In the genomic region with DNA sequence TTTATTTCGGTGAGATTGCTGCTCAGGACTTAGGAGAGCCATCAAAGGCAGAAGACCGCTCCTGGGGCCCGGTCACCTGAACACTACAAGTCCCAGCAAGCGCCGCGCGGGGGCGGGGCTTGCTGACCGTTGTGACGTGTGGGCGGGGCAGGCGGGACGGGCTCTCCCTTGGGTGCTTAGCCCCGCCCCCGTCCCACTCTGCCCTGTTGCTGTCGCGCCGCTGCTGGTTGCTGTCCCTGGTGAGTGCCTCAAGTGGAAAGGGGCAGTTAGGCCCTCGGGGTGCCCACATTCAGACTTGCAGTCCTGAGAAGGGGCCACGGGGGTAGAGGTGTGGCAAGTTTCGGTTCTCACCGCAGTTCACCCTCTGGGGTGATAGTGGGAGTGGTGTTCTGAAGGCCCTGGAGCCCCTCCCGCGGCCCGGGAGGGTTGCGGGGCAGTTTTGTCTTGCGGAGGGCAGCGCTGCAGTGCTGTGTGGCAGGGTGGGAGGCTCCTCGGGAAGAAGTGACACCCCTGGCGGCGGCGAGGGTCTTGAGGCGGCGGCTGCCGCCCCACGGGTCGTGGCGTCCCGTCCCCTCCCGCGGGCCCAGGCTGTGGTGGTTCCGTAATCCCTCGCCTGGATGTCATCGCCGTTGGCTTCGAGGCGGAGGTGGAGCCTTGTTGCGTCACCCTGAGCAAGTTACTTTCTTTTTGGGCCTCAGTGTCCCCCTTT, we compare ENCODE assay signal across 1 cellular context.
TF ChIP-seq lines count a peak whose summit lies in the region.

A gene with protein sequence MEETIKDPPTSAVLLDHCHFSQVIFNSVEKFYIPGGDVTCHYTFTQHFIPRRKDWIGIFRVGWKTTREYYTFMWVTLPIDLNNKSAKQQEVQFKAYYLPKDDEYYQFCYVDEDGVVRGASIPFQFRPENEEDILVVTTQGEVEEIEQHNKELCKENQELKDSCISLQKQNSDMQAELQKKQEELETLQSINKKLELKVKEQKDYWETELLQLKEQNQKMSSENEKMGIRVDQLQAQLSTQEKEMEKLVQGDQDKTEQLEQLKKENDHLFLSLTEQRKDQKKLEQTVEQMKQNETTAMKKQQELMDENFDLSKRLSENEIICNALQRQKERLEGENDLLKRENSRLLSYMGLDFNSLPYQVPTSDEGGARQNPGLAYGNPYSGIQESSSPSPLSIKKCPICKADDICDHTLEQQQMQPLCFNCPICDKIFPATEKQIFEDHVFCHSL (plus strand): TSS at position 196 of the 709 bp plus-strand sequence. CDS start 10,673 bp downstream, outside the sequence.

TF ChIP-seq in HepG2, 621 proteins besides CTCF, POLR2A, EP300 and RAD21 (continued from another document and continues in another):
- TF ChIP-seq ZNF558 (CRISPR knock-in tag; IDR thresholded peaks at IDR 0.05; ENCODE audit: borderline replicate concordance) (no peak; the same call in 1 of the 2 replicates), ZFP41 (CRISPR knock-in tag; IDR thresholded peaks at IDR 0.05; ENCODE audit: borderline replicate concordance) (no peak), TCF7L2 (IDR thresholded peaks at IDR 0.05; ENCODE audit: low read depth, low read length) (no peak), FLYWCH1 (CRISPR knock-in tag; IDR thresholded peaks at IDR 0.05) (no peak), PCBP1 (IDR thresholded peaks at IDR 0.05; ENCODE audit: borderline replicate concordance, low read depth, low read length) (peak; percentile 81; the same call in 1 of the 2 replicates), ZNF432 (CRISPR knock-in tag; IDR thresholded peaks at IDR 0.05; ENCODE audit: borderline replicate concordance) (no peak), FOXP1 (IDR thresholded peaks at IDR 0.05) (no peak), FOXP1 (CRISPR knock-in tag; IDR thresholded peaks at IDR 0.05) (no peak), GABPA (IDR thresholded peaks at IDR 0.05; ENCODE audit: low read depth, low read length) (no peak), GABPA (CRISPR knock-in tag; IDR thresholded peaks at IDR 0.05; ENCODE audit: low read depth) (0 out of 2 replicates have a peak, but pooled peaks have one; percentile 59), ZNF260 (CRISPR knock-in tag; IDR thresholded peaks at IDR 0.05; ENCODE audit: borderline replicate concordance, low read depth) (no peak), SMYD3 (CRISPR knock-in tag; IDR thresholded peaks at IDR 0.05) (no peak), FOXA1 (IDR thresholded peaks at IDR 0.05) (no peak), FOXA1 (CRISPR knock-in tag; IDR thresholded peaks at IDR 0.05) (no peak), MIXL1 (CRISPR knock-in tag; IDR thresholded peaks at IDR 0.05) (no peak), ZNF274 (CRISPR knock-in tag; IDR thresholded peaks at IDR 0.05) (peak; percentile 88), ERF (CRISPR knock-in tag; IDR thresholded peaks at IDR 0.05) (peak; percentile 56), RBAK (CRISPR knock-in tag; IDR thresholded peaks at IDR 0.05) (no peak), CC2D1A (CRISPR knock-in tag; IDR thresholded peaks at IDR 0.05) (peak; percentile 52; the same call in 1 of the 2 replicates), ZNF232 (CRISPR knock-in tag; IDR thresholded peaks at IDR 0.05; ENCODE audit: borderline replicate concordance) (peak; percentile 47; the same call in 1 of the 2 replicates), U2AF1 (optimal IDR thresholded peaks at IDR 0.05; ENCODE audit: low read depth, low read length) (no peak), RFXANK (CRISPR knock-in tag; IDR thresholded peaks at IDR 0.05) (no peak), SMAD1 (CRISPR knock-in tag; IDR thresholded peaks at IDR 0.05; ENCODE audit: borderline replicate concordance, low read depth) (peak; percentile 95; the same call in 1 of the 2 replicates), ZNF557 (CRISPR knock-in tag; IDR thresholded peaks at IDR 0.05) (no peak), GLI4 (CRISPR knock-in tag; IDR thresholded peaks at IDR 0.05; ENCODE audit: borderline replicate concordance) (peak; percentile 98), ZNF33B (CRISPR knock-in tag; IDR thresholded peaks at IDR 0.05) (0 out of 2 replicates have a peak, but pooled peaks have one; percentile 60), NBN (conservative IDR thresholded peaks at IDR 0.05) (no peak), ISL2 (CRISPR knock-in tag; IDR thresholded peaks at IDR 0.05) (0 out of 2 replicates have a peak, but pooled peaks have one; percentile 44), FOXJ3 (CRISPR knock-in tag; IDR thresholded peaks at IDR 0.05; ENCODE audit: borderline replicate concordance) (peak; percentile 77; the same call in 1 of the 2 replicates), ZKSCAN8 (CRISPR knock-in tag; IDR thresholded peaks at IDR 0.05; ENCODE audit: borderline replicate concordance) (no peak), MEIS2 (CRISPR knock-in tag; IDR thresholded peaks at IDR 0.05) (peak; percentile 41), CENPX (CRISPR knock-in tag; IDR thresholded peaks at IDR 0.05) (no peak), NR3C1 (CRISPR knock-in tag; IDR thresholded peaks at IDR 0.05) (no peak), HHEX (CRISPR knock-in tag; IDR thresholded peaks at IDR 0.05) (no peak), ZNF530 (CRISPR knock-in tag; IDR thresholded peaks at IDR 0.05; ENCODE audit: low read depth) (no peak)
- TF ChIP-seq, protein P1, sequence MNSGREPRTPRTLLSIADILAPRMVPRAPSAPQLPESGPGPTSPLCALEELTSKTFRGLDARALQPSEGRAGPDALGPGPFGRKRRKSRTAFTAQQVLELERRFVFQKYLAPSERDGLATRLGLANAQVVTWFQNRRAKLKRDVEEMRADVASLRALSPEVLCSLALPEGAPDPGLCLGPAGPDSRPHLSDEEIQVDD (CRISPR knock-in tag; IDR thresholded peaks at IDR 0.05; ENCODE audit: borderline replicate concordance): peak; percentile 61; the same call in 1 of the 2 replicates
- TF ChIP-seq, protein P2, sequence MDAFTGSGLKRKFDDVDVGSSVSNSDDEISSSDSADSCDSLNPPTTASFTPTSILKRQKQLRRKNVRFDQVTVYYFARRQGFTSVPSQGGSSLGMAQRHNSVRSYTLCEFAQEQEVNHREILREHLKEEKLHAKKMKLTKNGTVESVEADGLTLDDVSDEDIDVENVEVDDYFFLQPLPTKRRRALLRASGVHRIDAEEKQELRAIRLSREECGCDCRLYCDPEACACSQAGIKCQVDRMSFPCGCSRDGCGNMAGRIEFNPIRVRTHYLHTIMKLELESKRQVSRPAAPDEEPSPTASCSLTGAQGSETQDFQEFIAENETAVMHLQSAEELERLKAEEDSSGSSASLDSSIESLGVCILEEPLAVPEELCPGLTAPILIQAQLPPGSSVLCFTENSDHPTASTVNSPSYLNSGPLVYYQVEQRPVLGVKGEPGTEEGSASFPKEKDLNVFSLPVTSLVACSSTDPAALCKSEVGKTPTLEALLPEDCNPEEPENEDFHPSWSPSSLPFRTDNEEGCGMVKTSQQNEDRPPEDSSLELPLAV (CRISPR knock-in tag; conservative IDR thresholded peaks at IDR 0.05; ENCODE audit: low read depth): no peak
- TF ChIP-seq, protein P3, sequence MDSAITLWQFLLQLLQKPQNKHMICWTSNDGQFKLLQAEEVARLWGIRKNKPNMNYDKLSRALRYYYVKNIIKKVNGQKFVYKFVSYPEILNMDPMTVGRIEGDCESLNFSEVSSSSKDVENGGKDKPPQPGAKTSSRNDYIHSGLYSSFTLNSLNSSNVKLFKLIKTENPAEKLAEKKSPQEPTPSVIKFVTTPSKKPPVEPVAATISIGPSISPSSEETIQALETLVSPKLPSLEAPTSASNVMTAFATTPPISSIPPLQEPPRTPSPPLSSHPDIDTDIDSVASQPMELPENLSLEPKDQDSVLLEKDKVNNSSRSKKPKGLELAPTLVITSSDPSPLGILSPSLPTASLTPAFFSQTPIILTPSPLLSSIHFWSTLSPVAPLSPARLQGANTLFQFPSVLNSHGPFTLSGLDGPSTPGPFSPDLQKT (CRISPR knock-in tag; IDR thresholded peaks at IDR 0.05; ENCODE audit: borderline replicate concordance): no peak
- TF ChIP-seq, protein P4, sequence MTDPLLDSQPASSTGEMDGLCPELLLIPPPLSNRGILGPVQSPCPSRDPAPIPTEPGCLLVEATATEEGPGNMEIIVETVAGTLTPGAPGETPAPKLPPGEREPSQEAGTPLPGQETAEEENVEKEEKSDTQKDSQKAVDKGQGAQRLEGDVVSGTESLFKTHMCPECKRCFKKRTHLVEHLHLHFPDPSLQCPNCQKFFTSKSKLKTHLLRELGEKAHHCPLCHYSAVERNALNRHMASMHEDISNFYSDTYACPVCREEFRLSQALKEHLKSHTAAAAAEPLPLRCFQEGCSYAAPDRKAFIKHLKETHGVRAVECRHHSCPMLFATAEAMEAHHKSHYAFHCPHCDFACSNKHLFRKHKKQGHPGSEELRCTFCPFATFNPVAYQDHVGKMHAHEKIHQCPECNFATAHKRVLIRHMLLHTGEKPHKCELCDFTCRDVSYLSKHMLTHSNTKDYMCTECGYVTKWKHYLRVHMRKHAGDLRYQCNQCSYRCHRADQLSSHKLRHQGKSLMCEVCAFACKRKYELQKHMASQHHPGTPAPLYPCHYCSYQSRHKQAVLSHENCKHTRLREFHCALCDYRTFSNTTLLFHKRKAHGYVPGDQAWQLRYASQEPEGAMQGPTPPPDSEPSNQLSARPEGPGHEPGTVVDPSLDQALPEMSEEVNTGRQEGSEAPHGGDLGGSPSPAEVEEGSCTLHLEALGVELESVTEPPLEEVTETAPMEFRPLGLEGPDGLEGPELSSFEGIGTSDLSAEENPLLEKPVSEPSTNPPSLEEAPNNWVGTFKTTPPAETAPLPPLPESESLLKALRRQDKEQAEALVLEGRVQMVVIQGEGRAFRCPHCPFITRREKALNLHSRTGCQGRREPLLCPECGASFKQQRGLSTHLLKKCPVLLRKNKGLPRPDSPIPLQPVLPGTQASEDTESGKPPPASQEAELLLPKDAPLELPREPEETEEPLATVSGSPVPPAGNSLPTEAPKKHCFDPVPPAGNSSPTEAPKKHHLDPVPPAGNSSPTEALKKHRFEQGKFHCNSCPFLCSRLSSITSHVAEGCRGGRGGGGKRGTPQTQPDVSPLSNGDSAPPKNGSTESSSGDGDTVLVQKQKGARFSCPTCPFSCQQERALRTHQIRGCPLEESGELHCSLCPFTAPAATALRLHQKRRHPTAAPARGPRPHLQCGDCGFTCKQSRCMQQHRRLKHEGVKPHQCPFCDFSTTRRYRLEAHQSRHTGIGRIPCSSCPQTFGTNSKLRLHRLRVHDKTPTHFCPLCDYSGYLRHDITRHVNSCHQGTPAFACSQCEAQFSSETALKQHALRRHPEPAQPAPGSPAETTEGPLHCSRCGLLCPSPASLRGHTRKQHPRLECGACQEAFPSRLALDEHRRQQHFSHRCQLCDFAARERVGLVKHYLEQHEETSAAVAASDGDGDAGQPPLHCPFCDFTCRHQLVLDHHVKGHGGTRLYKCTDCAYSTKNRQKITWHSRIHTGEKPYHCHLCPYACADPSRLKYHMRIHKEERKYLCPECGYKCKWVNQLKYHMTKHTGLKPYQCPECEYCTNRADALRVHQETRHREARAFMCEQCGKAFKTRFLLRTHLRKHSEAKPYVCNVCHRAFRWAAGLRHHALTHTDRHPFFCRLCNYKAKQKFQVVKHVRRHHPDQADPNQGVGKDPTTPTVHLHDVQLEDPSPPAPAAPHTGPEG (CRISPR knock-in tag; IDR thresholded peaks at IDR 0.05): peak; percentile 74; the same call in 1 of the 2 replicates
- TF ChIP-seq, protein P5, sequence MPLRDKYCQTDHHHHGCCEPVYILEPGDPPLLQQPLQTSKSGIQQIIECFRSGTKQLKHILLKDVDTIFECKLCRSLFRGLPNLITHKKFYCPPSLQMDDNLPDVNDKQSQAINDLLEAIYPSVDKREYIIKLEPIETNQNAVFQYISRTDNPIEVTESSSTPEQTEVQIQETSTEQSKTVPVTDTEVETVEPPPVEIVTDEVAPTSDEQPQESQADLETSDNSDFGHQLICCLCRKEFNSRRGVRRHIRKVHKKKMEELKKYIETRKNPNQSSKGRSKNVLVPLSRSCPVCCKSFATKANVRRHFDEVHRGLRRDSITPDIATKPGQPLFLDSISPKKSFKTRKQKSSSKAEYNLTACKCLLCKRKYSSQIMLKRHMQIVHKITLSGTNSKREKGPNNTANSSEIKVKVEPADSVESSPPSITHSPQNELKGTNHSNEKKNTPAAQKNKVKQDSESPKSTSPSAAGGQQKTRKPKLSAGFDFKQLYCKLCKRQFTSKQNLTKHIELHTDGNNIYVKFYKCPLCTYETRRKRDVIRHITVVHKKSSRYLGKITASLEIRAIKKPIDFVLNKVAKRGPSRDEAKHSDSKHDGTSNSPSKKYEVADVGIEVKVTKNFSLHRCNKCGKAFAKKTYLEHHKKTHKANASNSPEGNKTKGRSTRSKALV (CRISPR knock-in tag; IDR thresholded peaks at IDR 0.05): no peak; the same call in 1 of the 2 replicates
- TF ChIP-seq, protein P6, sequence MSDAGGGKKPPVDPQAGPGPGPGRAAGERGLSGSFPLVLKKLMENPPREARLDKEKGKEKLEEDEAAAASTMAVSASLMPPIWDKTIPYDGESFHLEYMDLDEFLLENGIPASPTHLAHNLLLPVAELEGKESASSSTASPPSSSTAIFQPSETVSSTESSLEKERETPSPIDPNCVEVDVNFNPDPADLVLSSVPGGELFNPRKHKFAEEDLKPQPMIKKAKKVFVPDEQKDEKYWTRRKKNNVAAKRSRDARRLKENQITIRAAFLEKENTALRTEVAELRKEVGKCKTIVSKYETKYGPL (CRISPR knock-in tag; IDR thresholded peaks at IDR 0.05): no peak; the same call in 1 of the 2 replicates
- TF ChIP-seq, protein P7, sequence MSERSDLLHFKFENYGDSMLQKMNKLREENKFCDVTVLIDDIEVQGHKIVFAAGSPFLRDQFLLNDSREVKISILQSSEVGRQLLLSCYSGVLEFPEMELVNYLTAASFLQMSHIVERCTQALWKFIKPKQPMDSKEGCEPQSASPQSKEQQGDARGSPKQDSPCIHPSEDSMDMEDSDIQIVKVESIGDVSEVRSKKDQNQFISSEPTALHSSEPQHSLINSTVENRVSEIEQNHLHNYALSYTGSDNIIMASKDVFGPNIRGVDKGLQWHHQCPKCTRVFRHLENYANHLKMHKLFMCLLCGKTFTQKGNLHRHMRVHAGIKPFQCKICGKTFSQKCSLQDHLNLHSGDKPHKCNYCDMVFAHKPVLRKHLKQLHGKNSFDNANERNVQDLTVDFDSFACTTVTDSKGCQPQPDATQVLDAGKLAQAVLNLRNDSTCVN (CRISPR knock-in tag; IDR thresholded peaks at IDR 0.05; ENCODE audit: borderline replicate concordance): no peak
- TF ChIP-seq, protein P8, sequence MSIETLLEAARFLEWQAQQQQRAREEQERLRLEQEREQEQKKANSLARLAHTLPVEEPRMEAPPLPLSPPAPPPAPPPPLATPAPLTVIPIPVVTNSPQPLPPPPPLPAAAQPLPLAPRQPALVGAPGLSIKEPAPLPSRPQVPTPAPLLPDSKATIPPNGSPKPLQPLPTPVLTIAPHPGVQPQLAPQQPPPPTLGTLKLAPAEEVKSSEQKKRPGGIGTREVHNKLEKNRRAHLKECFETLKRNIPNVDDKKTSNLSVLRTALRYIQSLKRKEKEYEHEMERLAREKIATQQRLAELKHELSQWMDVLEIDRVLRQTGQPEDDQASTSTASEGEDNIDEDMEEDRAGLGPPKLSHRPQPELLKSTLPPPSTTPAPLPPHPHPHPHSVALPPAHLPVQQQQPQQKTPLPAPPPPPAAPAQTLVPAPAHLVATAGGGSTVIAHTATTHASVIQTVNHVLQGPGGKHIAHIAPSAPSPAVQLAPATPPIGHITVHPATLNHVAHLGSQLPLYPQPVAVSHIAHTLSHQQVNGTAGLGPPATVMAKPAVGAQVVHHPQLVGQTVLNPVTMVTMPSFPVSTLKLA (IDR thresholded peaks at IDR 0.05): no peak
- TF ChIP-seq, protein P9, sequence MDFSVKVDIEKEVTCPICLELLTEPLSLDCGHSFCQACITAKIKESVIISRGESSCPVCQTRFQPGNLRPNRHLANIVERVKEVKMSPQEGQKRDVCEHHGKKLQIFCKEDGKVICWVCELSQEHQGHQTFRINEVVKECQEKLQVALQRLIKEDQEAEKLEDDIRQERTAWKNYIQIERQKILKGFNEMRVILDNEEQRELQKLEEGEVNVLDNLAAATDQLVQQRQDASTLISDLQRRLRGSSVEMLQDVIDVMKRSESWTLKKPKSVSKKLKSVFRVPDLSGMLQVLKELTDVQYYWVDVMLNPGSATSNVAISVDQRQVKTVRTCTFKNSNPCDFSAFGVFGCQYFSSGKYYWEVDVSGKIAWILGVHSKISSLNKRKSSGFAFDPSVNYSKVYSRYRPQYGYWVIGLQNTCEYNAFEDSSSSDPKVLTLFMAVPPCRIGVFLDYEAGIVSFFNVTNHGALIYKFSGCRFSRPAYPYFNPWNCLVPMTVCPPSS (IDR thresholded peaks at IDR 0.05): no peak
